In the genomic region with DNA sequence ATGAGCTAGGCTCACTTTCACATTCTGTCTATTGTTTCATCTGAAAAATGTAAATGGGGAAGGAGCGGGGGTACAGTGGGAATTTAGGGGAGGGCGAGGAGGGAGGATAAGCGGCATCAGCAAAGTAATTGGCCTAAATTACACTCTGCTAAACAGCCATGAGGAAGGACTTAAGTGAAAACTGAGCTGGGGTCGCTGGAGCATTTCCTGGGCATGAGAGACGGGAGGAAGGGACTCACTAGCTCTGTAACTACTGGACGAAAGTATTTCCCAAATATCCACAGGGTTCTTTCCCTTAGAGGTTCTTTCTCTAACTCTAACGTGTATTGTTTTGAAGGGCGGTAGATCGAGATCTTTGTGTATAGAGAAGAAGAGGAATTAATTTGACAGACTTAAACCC, we compare ENCODE assay signal across 25 cellular contexts.
DNase-seq lines count a peak whose midpoint lies in the region; ATAC-seq, FAIRE-seq and TF ChIP-seq lines count a peak whose summit lies in the region.
"Had no signal": no experiment of that assay in that cellular context is flagged by ENCODE, and none has a peak within 500 bp of the region (broad histone marks: within the 10 kb centered on the region; RNA-seq: fewer than 3 reads in every experiment).

No MANE protein-coding gene starts in this region.

- H3K27ac ChIP-seq in H1 (ENCODE audit: low read depth, low read length) (no peak overlapping the region), PC-3 (ENCODE audit: low read length) (no peak overlapping the region)
- H3K27ac ChIP-seq: A549; BLaER1 treated with 17β-estradiol and CSF1 and Interleukin-3, amounts not matched to agents 10 nM and 100 nM had no signal

- H3K36me3 Mint-ChIP-seq in nephron progenitor cell (ENCODE audit: low read depth), result no peaks in the 10 kb centered on the region
- H3K36me3 Mint-ChIP-seq: CD14-positive monocyte; CD8-positive, alpha-beta memory T cell had no signal

- 68% methylated on average over 9 of the region's 9 CpGs; no CpG with 5 or more reads in 1 of the 2 experiments for WGBS in H1 (ENCODE audit: extremely low coverage in 1 of 2, insufficient coverage in 1 of 2, insufficient read length in 1 of 2, insufficient replicate concordance in 2 of 2, low coverage in 1 of 2, low lambda C conversion rate in 2 of 2, missing lambda C conversion rate in 1 of 2), 2 experiments

- CTCF ChIA-PET in H1 (lab: Charles Lee; ENCODE audit: partially characterized antibody), result interaction anchor here (1.2 to 2.0 kb wide), 2 partner anchors 9 to 11 kb away, joined by 3 to 6 read pairs; no protein-coding TSS in a partner anchor
- CTCF ChIA-PET in PC-3 (lab: Charles Lee), result no interaction called here

- H2BK20ac ChIP-seq in H1 (ENCODE audit: low read length), result peak overlapping the region; percentile 51; the same call in 1 of the 2 replicates

- peaks cover 38% of the 10 kb centered on the region for H3K4me1 Mint-ChIP-seq in nephron progenitor cell
- H3K4me1 Mint-ChIP-seq: CD14-positive monocyte; CD8-positive, alpha-beta memory T cell had no signal

- no peaks in the 10 kb centered on the region for H3K36me3 ChIP-seq in H1 (ENCODE audit: control insufficient read depth in 2 of 4, insufficient read depth in 4 of 4, low read length in 3 of 4)
- no peaks in the 10 kb centered on the region for H3K36me3 ChIP-seq in PC-3 (ENCODE audit: low read depth, low read length)
- H3K36me3 ChIP-seq: BE2C; BLaER1 treated with 17β-estradiol and CSF1 and Interleukin-3, amounts not matched to agents 10 nM and 100 nM had no signal

- DNase-seq in NCI-H69 (lab: John Stamatoyannopoulos, UW) (peak; percentile 49), H1 (ENCODE audit: low read depth in 1 of 2, low spot score in 2 of 2) (no peak), nephron progenitor cell (peak; percentile 15), pons (ENCODE audit: low spot score) (no peak), COLO668 (lab: John Stamatoyannopoulos, UW; ENCODE audit: unreplicated experiment) (no peak), PC-3 (no peak)
- DNase-seq: 8988T; ACHN; AML-193; BE2C; Calu3; CD4-positive, alpha-beta T cell; CD8-positive, alpha-beta memory T cell; COR-L47; DMS53; DMS79 treated with DMSO at 0.1 percent for 48 hours; GF-D8; GOT3; H7 had no signal

- no peaks in the 10 kb centered on the region for H3K79me1 ChIP-seq in H1 (ENCODE audit: low read depth, low read length)

- H3K27me3 ChIP-seq in H1 (replicated peaks in 1 of 4; ENCODE audit: control insufficient read depth in 3 of 4, extremely low read depth in 1 of 4, insufficient read depth in 3 of 4, low read length in 3 of 4) (peaks cover 0 to 6% (median 2%) of the 10 kb centered on the region in 4 experiments; a peak in 2 of 7 replicates), PC-3 (ENCODE audit: low read length) (peaks cover 84% of the 10 kb centered on the region)
- H3K27me3 ChIP-seq: BLaER1 treated with 17β-estradiol and CSF1 and Interleukin-3, amounts not matched to agents 10 nM and 100 nM had no signal

- no peaks in the 10 kb centered on the region for H3K23me2 ChIP-seq in H1 (ENCODE audit: low read depth, low read length)

- H3K9ac ChIP-seq in H1 (replicated peaks in 1 of 4; ENCODE audit: extremely low read depth in 1 of 4, low read depth in 3 of 4, low read length in 3 of 4), result no peak overlapping the region
- H3K9ac ChIP-seq in PC-3 (ENCODE audit: low read length), result no peak overlapping the region
- H3K9ac ChIP-seq: BLaER1 treated with 17β-estradiol and CSF1 and Interleukin-3, amounts not matched to agents 10 nM and 100 nM had no signal

- TF ChIP-seq POLR2A in H1 (IDR thresholded peaks at IDR 0.05; ENCODE audit: control extremely low read depth in 1 of 2, low read depth in 2 of 2, low read length in 2 of 2), result no peak

- POLR2A ChIA-PET in H1 (lab: Charles Lee; ENCODE audit: partially characterized antibody), result no interaction called here
- POLR2A ChIA-PET in PC-3 (lab: Charles Lee; ENCODE audit: unreplicated experiment), result no interaction called here

- H3K4me2 ChIP-seq in H1 (ENCODE audit: insufficient read depth in 1 of 2, low read depth in 2 of 2, low read length in 2 of 2) (no peak overlapping the region), PC-3 (ENCODE audit: low read length) (no peak overlapping the region)
- H3K4me2 ChIP-seq: A549; BLaER1 treated with 17β-estradiol and CSF1 and Interleukin-3, amounts not matched to agents 10 nM and 100 nM had no signal

- intact Hi-C loops in PC-3 (cut with micrococcal nuclease), result no loop called here

- no peak overlapping the region for H4K91ac ChIP-seq in H1 (replicated peaks; ENCODE audit: insufficient read length, low read length)

- no peak for FAIRE-seq in H1 (lab: Jason Lieb, UNC)
- FAIRE-seq: A549, GM12891, GM19239 had no signal

- no peak overlapping the region for H3K4ac ChIP-seq in H1 (replicated peaks; ENCODE audit: insufficient read length, low read depth, low read length)

- no peak overlapping the region for H2BK120ac ChIP-seq in H1 (replicated peaks; ENCODE audit: low read depth, low read length)

- H3K4me3 ChIP-seq in H1 (ENCODE audit: extremely low read depth in 1 of 4, insufficient read depth in 2 of 4, low read depth in 3 of 4, low read length in 4 of 4) (no peak overlapping the region), PC-3 (ENCODE audit: low read length) (no peak overlapping the region)
- H3K4me3 ChIP-seq: A549; BLaER1 treated with 17β-estradiol and CSF1 and Interleukin-3, amounts not matched to agents 10 nM and 100 nM had no signal

- no peak overlapping the region for H3K56ac ChIP-seq in H1 (replicated peaks; ENCODE audit: insufficient read length, low read depth, low read length)

- no peaks in the 10 kb centered on the region for H3K9me3 Mint-ChIP-seq in nephron progenitor cell

- BruUV-seq in PC-3 (replicated peaks; lab: Mats Ljungman, UMichigan), result no TSS peak

- no peak overlapping the region for H4K5ac ChIP-seq in H1 (ENCODE audit: insufficient read length, low read depth, low read length)

- H2BK12ac ChIP-seq in H1 (ENCODE audit: low read depth, low read length), result no peak overlapping the region

- H3F3A ChIP-seq in PC-3 (ENCODE audit: low read length, unreplicated experiment), result no peaks in the 10 kb centered on the region

- H3K79me2 ChIP-seq in H1 (ENCODE audit: control insufficient read depth in 1 of 2, insufficient read depth in 2 of 2, low read length in 2 of 2) (no peaks in the 10 kb centered on the region), PC-3 (ENCODE audit: low read length) (no peaks in the 10 kb centered on the region)

- no peak overlapping the region for H2AFZ ChIP-seq in H1 (ENCODE audit: low read length)
- H2AFZ ChIP-seq in PC-3 (ENCODE audit: low read length), result no peak overlapping the region

- H3K27ac Mint-ChIP-seq in nephron progenitor cell, result peak overlapping the region; percentile 20
- H3K27ac Mint-ChIP-seq: CD14-positive monocyte; CD4-positive, alpha-beta T cell; CD8-positive, alpha-beta memory T cell had no signal

- no peak for TF ChIP-seq EP300 in H1 (IDR thresholded peaks at IDR 0.05; ENCODE audit: borderline replicate concordance in 1 of 2, low read depth in 2 of 2, low read length in 2 of 2)

- ATAC-seq in PC-3, result no peak
- ATAC-seq: A549, HCT116 had no signal

- H3K23ac ChIP-seq in H1 (ENCODE audit: insufficient read length), result no peak overlapping the region

- no peaks in the 10 kb centered on the region for H4K20me1 ChIP-seq in H1 (replicated peaks in 1 of 2; ENCODE audit: control insufficient read depth in 1 of 2, insufficient read depth in 2 of 2, low read length in 2 of 2)
- no peaks in the 10 kb centered on the region for H4K20me1 ChIP-seq in PC-3 (ENCODE audit: low read length)
- H4K20me1 ChIP-seq: BLaER1 treated with 17β-estradiol and CSF1 and Interleukin-3, amounts not matched to agents 10 nM and 100 nM had no signal

- no peak overlapping the region for H2AK5ac ChIP-seq in H1 (ENCODE audit: low read depth, low read length)

- H3K9me2 ChIP-seq in PC-3 (replicated peaks; ENCODE audit: low read length), result no peaks in the 10 kb centered on the region

- H3K27me3 Mint-ChIP-seq in nephron progenitor cell (ENCODE audit: low read depth, poor library complexity), result peaks cover 7% of the 10 kb centered on the region
- H3K27me3 Mint-ChIP-seq: CD4-positive, alpha-beta T cell; CD8-positive, alpha-beta memory T cell had no signal

- no peak overlapping the region for H3K4me3 Mint-ChIP-seq in nephron progenitor cell
- H3K4me3 Mint-ChIP-seq: CD14-positive monocyte; CD4-positive, alpha-beta T cell; CD8-positive, alpha-beta memory T cell had no signal

- no peak overlapping the region; the same call in 1 of the 2 replicates for H2BK5ac ChIP-seq in H1 (ENCODE audit: low read depth, low read length)

- no peak overlapping the region for H4K8ac ChIP-seq in H1 (ENCODE audit: extremely low read depth, insufficient read depth, low read length)

- H3K4me1 ChIP-seq in H1 (replicated peaks in 1 of 4; ENCODE audit: control insufficient read depth in 3 of 4, insufficient read depth in 4 of 4, low read length in 3 of 4) (peaks cover 0 to 8% (median 4%) of the 10 kb centered on the region in 4 experiments; a peak in 4 of 7 replicates), PC-3 (ENCODE audit: insufficient read depth, low read length) (no peaks in the 10 kb centered on the region)
- H3K4me1 ChIP-seq: BE2C; BLaER1 treated with 17β-estradiol and CSF1 and Interleukin-3, amounts not matched to agents 10 nM and 100 nM had no signal

- no peaks in the 10 kb centered on the region for H3K9me3 ChIP-seq in H1 (ENCODE audit: insufficient read depth in 2 of 2, low read depth in 1 of 2, low read length in 1 of 2)
- H3K9me3 ChIP-seq in PC-3 (ENCODE audit: low read length), result no peaks in the 10 kb centered on the region
- H3K9me3 ChIP-seq: A549; BE2C; BLaER1 treated with 17β-estradiol and CSF1 and Interleukin-3, amounts not matched to agents 10 nM and 100 nM had no signal

- peak overlapping the region; percentile 9; the same call in 1 of the 2 replicates for H3K18ac ChIP-seq in H1 (ENCODE audit: extremely low read depth, low read length)

- H2BK15ac ChIP-seq in H1 (ENCODE audit: low read length), result no peak overlapping the region

- no peak overlapping the region for H3K14ac ChIP-seq in H1 (ENCODE audit: insufficient read length)

- TF ChIP-seq CTCF in H1 (IDR thresholded peaks at IDR 0.05; ENCODE audit: control extremely low read depth in 1 of 3, insufficient read depth in 1 of 3, low read depth in 1 of 3, low read length in 3 of 3), result no peak
- TF ChIP-seq CTCF in nephron progenitor cell (IDR thresholded peaks at IDR 0.05), result no peak
- TF ChIP-seq CTCF in PC-3 (conservative IDR thresholded peaks at IDR 0.05; ENCODE audit: low read depth, low read length), result no peak

- no peak for TF ChIP-seq RAD21 in H1 (IDR thresholded peaks at IDR 0.05 in 1 of 2, conservative IDR thresholded peaks at IDR 0.05 in 1 of 2; ENCODE audit: low read depth in 2 of 2, low read length in 2 of 2)

TF ChIP-seq in H1, 55 proteins besides CTCF, POLR2A, EP300 and RAD21:
- no peak for TF ChIP-seq RXRA (IDR thresholded peaks at IDR 0.05; ENCODE audit: insufficient read depth, low read depth, low read length)
- TF ChIP-seq HDAC2 (IDR thresholded peaks at IDR 0.05; ENCODE audit: borderline replicate concordance in 1 of 2, low read depth in 2 of 2, low read length in 2 of 2), result no peak
- TF ChIP-seq EZH2 (IDR thresholded peaks at IDR 0.05; ENCODE audit: low read depth, low read length, severe bottlenecking), result no peak
- no peak for TF ChIP-seq CBX5 (IDR thresholded peaks at IDR 0.05; ENCODE audit: low read depth, low read length)
- TF ChIP-seq ASH2L (IDR thresholded peaks at IDR 0.05; ENCODE audit: low read length), result no peak
- TF ChIP-seq SP2 (IDR thresholded peaks at IDR 0.05; ENCODE audit: low read length), result no peak

Comparison
In these comparisons a context has a peak if more than half of its experiments do, and no peak if none do; other contexts are left out.
1. DNase-seq: peak in NCI-H69 (single experiment) and nephron progenitor cell (single experiment); none in H1 (0 of 2), pons (single experiment), COLO668 (single experiment) and PC-3 (single experiment).